1 cellular context compared by ENCODE assay signal in genomic region chr6:24072038-24072746, GRCh38.
A peak's percentile ranks its signal among the peaks of the same experiment; 100 is the strongest.
TF ChIP-seq lines count a peak whose summit lies in the region.

No MANE protein-coding gene starts in this region.

TF ChIP-seq in GM12878, 131 proteins besides CTCF, POLR2A, EP300 and RAD21 (continued from another document and continues in another):
- TF ChIP-seq USF2 (IDR thresholded peaks at IDR 0.05; ENCODE audit: borderline replicate concordance, low read depth, low read length) (no peak), ZNF384 (IDR thresholded peaks at IDR 0.05; ENCODE audit: borderline replicate concordance, low read depth, low read length) (no peak), BCL3 (IDR thresholded peaks at IDR 0.05; ENCODE audit: borderline replicate concordance, insufficient read depth, low read depth, low read length, poor library complexity, severe bottlenecking) (no peak), BHLHE40 (IDR thresholded peaks at IDR 0.05; ENCODE audit: borderline replicate concordance in 1 of 2, low read depth in 2 of 2, low read length in 1 of 2) (peak; percentile 28 to 30; a peak in 1 of 4 replicates), SKIL (IDR thresholded peaks at IDR 0.05; ENCODE audit: low read depth, poor library complexity, severe bottlenecking) (no peak), TAF1 (IDR thresholded peaks at IDR 0.05; ENCODE audit: borderline replicate concordance, low read depth, low read length) (no peak), LARP7 (IDR thresholded peaks at IDR 0.05) (no peak), ZBTB40 (IDR thresholded peaks at IDR 0.05; ENCODE audit: borderline replicate concordance) (no peak), HSF1 (IDR thresholded peaks at IDR 0.05; ENCODE audit: low read depth, low read length) (no peak), PBX3 (IDR thresholded peaks at IDR 0.05; ENCODE audit: insufficient replicate concordance, low read depth, low read length) (no peak), SPI1 (IDR thresholded peaks at IDR 0.05; ENCODE audit: borderline replicate concordance, insufficient read depth, low read depth, low read length) (no peak), MLLT1 (IDR thresholded peaks at IDR 0.05) (0 out of 2 replicates have a peak, but pooled peaks have one; percentile 36), YBX1 (IDR thresholded peaks at IDR 0.05) (no peak), E2F8 (IDR thresholded peaks at IDR 0.05; ENCODE audit: low read depth, partially characterized antibody) (no peak), IRF4 (IDR thresholded peaks at IDR 0.05; ENCODE audit: low read depth, low read length) (0 out of 2 replicates have a peak, but pooled peaks have one; percentile 21), MTA2 (IDR thresholded peaks at IDR 0.05; ENCODE audit: low read depth) (peak; percentile 69), ASH2L (IDR thresholded peaks at IDR 0.05; ENCODE audit: borderline replicate concordance, low read depth) (no peak), NFIC (IDR thresholded peaks at IDR 0.05; ENCODE audit: low read depth, low read length) (no peak), CBX5 (IDR thresholded peaks at IDR 0.05; ENCODE audit: low read depth) (no peak), YY1 (IDR thresholded peaks at IDR 0.05; ENCODE audit: low read depth, low read length) (no peak), IKZF1 (conservative IDR thresholded peaks at IDR 0.05) (peak; percentile 66; the same call in 1 of the 2 replicates), HDGF (IDR thresholded peaks at IDR 0.05) (no peak), KLF5 (IDR thresholded peaks at IDR 0.05; ENCODE audit: partially characterized antibody) (no peak), ESRRA (IDR thresholded peaks at IDR 0.05; ENCODE audit: low read length) (no peak), PKNOX1 (IDR thresholded peaks at IDR 0.05) (no peak), NR2C1 (IDR thresholded peaks at IDR 0.05) (no peak), ZNF592 (IDR thresholded peaks at IDR 0.05) (no peak), IKZF2 (IDR thresholded peaks at IDR 0.05) (peak; percentile 59 to 61), BCL11A (IDR thresholded peaks at IDR 0.05; ENCODE audit: low read depth, low read length) (peak; percentile 44; the same call in 1 of the 2 replicates), MYC (IDR thresholded peaks at IDR 0.05; ENCODE audit: insufficient read depth, insufficient read length, insufficient replicate concordance, low read length, severe bottlenecking) (no peak), CREM (IDR thresholded peaks at IDR 0.05; ENCODE audit: low read depth) (no peak), STAT1 (conservative IDR thresholded peaks at IDR 0.05) (no peak), KDM1A (IDR thresholded peaks at IDR 0.05; ENCODE audit: borderline replicate concordance) (no peak), ATF2 (IDR thresholded peaks at IDR 0.05; ENCODE audit: low read length) (no peak)
